1 cellular context compared by ENCODE assay signal in the genomic region with DNA sequence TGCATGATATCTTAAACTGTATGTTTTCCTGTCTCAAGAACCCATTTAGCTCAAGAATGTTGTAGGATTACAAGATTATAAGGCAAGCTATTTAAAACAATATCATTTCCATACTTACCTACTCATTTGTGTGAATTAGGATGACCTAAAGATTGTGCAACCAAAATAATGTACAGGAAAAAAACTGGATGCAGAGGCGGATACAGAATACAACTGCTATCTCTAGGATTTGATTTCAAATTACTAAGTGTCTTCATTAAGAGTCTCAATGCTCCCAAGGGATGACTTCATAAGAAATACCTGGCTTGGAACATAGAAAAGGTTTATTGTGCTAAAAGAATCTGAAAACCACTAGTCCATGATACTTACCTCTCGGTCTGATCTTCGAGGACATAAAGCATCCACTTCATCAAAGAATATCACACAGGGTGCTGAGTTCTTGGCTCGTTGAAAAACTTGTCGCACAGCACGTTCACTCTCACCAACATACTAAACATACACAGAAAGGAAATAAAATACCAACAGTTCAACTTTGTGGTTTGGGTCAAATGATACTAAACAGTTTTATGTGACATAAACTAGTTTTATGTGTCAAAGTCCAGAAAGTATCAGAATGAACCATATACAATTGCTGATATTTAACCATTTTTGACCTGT.
TF ChIP-seq lines count a peak whose summit lies in the region.

No MANE protein-coding gene starts in this region.

TF ChIP-seq in HEK293, 187 proteins besides CTCF, POLR2A, EP300 and RAD21 (continued from another document and continues in another):
- TF ChIP-seq KLF1 (tag by site-specific recombination; IDR thresholded peaks at IDR 0.05) (no peak), TCF7L2 (IDR thresholded peaks at IDR 0.05; ENCODE audit: borderline replicate concordance, low read depth, low read length) (no peak), MYNN (tag by site-specific recombination; IDR thresholded peaks at IDR 0.05; ENCODE audit: borderline replicate concordance) (no peak), SCRT1 (tag by site-specific recombination; IDR thresholded peaks at IDR 0.05; ENCODE audit: borderline replicate concordance) (peak; percentile 93), ZNF544 (tag by site-specific recombination; IDR thresholded peaks at IDR 0.05) (no peak), ZNF19 (tag by site-specific recombination; IDR thresholded peaks at IDR 0.05; ENCODE audit: low read depth) (no peak), BCL11A (tag by site-specific recombination; IDR thresholded peaks at IDR 0.05; ENCODE audit: low read depth) (peak; percentile 83; the same call in 1 of the 2 replicates), ZNF350 (tag by site-specific recombination; IDR thresholded peaks at IDR 0.05) (no peak), ZFP3 (tag by site-specific recombination; IDR thresholded peaks at IDR 0.05; ENCODE audit: low read depth) (no peak; the same call in 1 of the 2 replicates), SCRT2 (tag by site-specific recombination; IDR thresholded peaks at IDR 0.05) (peak; percentile 59), ZNF221 (tag by site-specific recombination; IDR thresholded peaks at IDR 0.05; ENCODE audit: borderline replicate concordance) (no peak), WT1 (tag by site-specific recombination; IDR thresholded peaks at IDR 0.05) (no peak), ZBTB20 (tag by site-specific recombination; IDR thresholded peaks at IDR 0.05) (no peak), ZNF785 (tag by site-specific recombination; IDR thresholded peaks at IDR 0.05) (no peak), ZNF416 (tag by site-specific recombination; IDR thresholded peaks at IDR 0.05) (no peak), ZNF707 (tag by site-specific recombination; IDR thresholded peaks at IDR 0.05) (no peak), ZXDB (tag by site-specific recombination; IDR thresholded peaks at IDR 0.05) (peak; percentile 79; the same call in 1 of the 2 replicates), OSR2 (tag by site-specific recombination; IDR thresholded peaks at IDR 0.05) (peak; percentile 78), SP7 (tag by site-specific recombination; IDR thresholded peaks at IDR 0.05) (peak; percentile 57; the same call in 1 of the 2 replicates), BCL11B (tag by site-specific recombination; IDR thresholded peaks at IDR 0.05; ENCODE audit: low read depth) (no peak), ZIC2 (tag by site-specific recombination; IDR thresholded peaks at IDR 0.05) (no peak; the same call in 1 of the 2 replicates), ZNF324 (tag by site-specific recombination; IDR thresholded peaks at IDR 0.05) (no peak), ZNF138 (tag by site-specific recombination; IDR thresholded peaks at IDR 0.05; ENCODE audit: borderline replicate concordance) (no peak), ZNF626 (tag by site-specific recombination; IDR thresholded peaks at IDR 0.05) (no peak), SP3 (tag by site-specific recombination; IDR thresholded peaks at IDR 0.05) (no peak), ZNF623 (tag by site-specific recombination; IDR thresholded peaks at IDR 0.05) (no peak), ZNF140 (tag by site-specific recombination; IDR thresholded peaks at IDR 0.05) (no peak), KLF8 (tag by site-specific recombination; IDR thresholded peaks at IDR 0.05) (peak; percentile 89), ZNF146 (tag by site-specific recombination; IDR thresholded peaks at IDR 0.05) (no peak), ZNF670 (tag by site-specific recombination; IDR thresholded peaks at IDR 0.05; ENCODE audit: low read depth) (no peak), ZNF747 (tag by site-specific recombination; IDR thresholded peaks at IDR 0.05) (no peak), ZNF48 (tag by site-specific recombination; IDR thresholded peaks at IDR 0.05) (no peak), YY1 (tag by site-specific recombination; IDR thresholded peaks at IDR 0.05) (no peak), ZNF501 (tag by site-specific recombination; IDR thresholded peaks at IDR 0.05) (no peak; the same call in 1 of the 2 replicates), KLF10 (tag by site-specific recombination; IDR thresholded peaks at IDR 0.05) (peak; percentile 64), ZNF600 (tag by site-specific recombination; IDR thresholded peaks at IDR 0.05) (no peak), ZNF394 (tag by site-specific recombination; IDR thresholded peaks at IDR 0.05; ENCODE audit: borderline replicate concordance) (peak; percentile 39; the same call in 1 of the 2 replicates), ZNF112 (tag by site-specific recombination; IDR thresholded peaks at IDR 0.05) (no peak), ZNF433 (tag by site-specific recombination; IDR thresholded peaks at IDR 0.05; ENCODE audit: low read depth) (no peak), ZNF76 (tag by site-specific recombination; IDR thresholded peaks at IDR 0.05; ENCODE audit: borderline replicate concordance, low read depth) (no peak)
- TF ChIP-seq, protein P1, sequence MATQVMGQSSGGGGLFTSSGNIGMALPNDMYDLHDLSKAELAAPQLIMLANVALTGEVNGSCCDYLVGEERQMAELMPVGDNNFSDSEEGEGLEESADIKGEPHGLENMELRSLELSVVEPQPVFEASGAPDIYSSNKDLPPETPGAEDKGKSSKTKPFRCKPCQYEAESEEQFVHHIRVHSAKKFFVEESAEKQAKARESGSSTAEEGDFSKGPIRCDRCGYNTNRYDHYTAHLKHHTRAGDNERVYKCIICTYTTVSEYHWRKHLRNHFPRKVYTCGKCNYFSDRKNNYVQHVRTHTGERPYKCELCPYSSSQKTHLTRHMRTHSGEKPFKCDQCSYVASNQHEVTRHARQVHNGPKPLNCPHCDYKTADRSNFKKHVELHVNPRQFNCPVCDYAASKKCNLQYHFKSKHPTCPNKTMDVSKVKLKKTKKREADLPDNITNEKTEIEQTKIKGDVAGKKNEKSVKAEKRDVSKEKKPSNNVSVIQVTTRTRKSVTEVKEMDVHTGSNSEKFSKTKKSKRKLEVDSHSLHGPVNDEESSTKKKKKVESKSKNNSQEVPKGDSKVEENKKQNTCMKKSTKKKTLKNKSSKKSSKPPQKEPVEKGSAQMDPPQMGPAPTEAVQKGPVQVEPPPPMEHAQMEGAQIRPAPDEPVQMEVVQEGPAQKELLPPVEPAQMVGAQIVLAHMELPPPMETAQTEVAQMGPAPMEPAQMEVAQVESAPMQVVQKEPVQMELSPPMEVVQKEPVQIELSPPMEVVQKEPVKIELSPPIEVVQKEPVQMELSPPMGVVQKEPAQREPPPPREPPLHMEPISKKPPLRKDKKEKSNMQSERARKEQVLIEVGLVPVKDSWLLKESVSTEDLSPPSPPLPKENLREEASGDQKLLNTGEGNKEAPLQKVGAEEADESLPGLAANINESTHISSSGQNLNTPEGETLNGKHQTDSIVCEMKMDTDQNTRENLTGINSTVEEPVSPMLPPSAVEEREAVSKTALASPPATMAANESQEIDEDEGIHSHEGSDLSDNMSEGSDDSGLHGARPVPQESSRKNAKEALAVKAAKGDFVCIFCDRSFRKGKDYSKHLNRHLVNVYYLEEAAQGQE (tag by site-specific recombination; IDR thresholded peaks at IDR 0.05) = no peak
- TF ChIP-seq, protein P2, sequence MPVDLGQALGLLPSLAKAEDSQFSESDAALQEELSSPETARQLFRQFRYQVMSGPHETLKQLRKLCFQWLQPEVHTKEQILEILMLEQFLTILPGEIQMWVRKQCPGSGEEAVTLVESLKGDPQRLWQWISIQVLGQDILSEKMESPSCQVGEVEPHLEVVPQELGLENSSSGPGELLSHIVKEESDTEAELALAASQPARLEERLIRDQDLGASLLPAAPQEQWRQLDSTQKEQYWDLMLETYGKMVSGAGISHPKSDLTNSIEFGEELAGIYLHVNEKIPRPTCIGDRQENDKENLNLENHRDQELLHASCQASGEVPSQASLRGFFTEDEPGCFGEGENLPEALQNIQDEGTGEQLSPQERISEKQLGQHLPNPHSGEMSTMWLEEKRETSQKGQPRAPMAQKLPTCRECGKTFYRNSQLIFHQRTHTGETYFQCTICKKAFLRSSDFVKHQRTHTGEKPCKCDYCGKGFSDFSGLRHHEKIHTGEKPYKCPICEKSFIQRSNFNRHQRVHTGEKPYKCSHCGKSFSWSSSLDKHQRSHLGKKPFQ (tag by site-specific recombination; IDR thresholded peaks at IDR 0.05) = peak; percentile 94
- TF ChIP-seq, protein P3, sequence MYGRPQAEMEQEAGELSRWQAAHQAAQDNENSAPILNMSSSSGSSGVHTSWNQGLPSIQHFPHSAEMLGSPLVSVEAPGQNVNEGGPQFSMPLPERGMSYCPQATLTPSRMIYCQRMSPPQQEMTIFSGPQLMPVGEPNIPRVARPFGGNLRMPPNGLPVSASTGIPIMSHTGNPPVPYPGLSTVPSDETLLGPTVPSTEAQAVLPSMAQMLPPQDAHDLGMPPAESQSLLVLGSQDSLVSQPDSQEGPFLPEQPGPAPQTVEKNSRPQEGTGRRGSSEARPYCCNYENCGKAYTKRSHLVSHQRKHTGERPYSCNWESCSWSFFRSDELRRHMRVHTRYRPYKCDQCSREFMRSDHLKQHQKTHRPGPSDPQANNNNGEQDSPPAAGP (tag by site-specific recombination; IDR thresholded peaks at IDR 0.05) = no peak
- TF ChIP-seq, protein P4, sequence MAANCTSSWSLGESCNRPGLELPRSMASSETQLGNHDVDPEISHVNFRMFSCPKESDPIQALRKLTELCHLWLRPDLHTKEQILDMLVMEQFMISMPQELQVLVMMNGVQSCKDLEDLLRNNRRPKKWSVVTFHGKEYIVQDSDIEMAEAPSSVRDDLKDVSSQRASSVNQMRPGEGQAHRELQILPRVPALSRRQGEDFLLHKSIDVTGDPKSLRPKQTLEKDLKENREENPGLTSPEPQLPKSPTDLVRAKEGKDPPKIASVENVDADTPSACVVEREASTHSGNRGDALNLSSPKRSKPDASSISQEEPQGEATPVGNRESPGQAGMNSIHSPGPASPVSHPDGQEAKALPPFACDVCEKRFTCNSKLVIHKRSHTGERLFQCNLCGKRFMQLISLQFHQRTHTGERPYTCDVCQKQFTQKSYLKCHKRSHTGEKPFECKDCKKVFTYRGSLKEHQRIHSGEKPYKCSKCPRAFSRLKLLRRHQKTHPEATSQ (tag by site-specific recombination; IDR thresholded peaks at IDR 0.05) = no peak
- TF ChIP-seq, protein P5, sequence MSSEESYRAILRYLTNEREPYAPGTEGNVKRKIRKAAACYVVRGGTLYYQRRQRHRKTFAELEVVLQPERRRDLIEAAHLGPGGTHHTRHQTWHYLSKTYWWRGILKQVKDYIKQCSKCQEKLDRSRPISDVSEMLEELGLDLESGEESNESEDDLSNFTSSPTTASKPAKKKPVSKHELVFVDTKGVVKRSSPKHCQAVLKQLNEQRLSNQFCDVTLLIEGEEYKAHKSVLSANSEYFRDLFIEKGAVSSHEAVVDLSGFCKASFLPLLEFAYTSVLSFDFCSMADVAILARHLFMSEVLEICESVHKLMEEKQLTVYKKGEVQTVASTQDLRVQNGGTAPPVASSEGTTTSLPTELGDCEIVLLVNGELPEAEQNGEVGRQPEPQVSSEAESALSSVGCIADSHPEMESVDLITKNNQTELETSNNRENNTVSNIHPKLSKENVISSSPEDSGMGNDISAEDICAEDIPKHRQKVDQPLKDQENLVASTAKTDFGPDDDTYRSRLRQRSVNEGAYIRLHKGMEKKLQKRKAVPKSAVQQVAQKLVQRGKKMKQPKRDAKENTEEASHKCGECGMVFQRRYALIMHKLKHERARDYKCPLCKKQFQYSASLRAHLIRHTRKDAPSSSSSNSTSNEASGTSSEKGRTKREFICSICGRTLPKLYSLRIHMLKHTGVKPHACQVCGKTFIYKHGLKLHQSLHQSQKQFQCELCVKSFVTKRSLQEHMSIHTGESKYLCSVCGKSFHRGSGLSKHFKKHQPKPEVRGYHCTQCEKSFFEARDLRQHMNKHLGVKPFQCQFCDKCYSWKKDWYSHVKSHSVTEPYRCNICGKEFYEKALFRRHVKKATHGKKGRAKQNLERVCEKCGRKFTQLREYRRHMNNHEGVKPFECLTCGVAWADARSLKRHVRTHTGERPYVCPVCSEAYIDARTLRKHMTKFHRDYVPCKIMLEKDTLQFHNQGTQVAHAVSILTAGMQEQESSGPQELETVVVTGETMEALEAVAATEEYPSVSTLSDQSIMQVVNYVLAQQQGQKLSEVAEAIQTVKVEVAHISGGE (tag by site-specific recombination; conservative IDR thresholded peaks at IDR 0.05; ENCODE audit: low read depth) = no peak
- TF ChIP-seq, protein P6, sequence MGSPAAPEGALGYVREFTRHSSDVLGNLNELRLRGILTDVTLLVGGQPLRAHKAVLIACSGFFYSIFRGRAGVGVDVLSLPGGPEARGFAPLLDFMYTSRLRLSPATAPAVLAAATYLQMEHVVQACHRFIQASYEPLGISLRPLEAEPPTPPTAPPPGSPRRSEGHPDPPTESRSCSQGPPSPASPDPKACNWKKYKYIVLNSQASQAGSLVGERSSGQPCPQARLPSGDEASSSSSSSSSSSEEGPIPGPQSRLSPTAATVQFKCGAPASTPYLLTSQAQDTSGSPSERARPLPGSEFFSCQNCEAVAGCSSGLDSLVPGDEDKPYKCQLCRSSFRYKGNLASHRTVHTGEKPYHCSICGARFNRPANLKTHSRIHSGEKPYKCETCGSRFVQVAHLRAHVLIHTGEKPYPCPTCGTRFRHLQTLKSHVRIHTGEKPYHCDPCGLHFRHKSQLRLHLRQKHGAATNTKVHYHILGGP (tag by site-specific recombination; IDR thresholded peaks at IDR 0.05) = peak; percentile 59
- TF ChIP-seq, protein P7, sequence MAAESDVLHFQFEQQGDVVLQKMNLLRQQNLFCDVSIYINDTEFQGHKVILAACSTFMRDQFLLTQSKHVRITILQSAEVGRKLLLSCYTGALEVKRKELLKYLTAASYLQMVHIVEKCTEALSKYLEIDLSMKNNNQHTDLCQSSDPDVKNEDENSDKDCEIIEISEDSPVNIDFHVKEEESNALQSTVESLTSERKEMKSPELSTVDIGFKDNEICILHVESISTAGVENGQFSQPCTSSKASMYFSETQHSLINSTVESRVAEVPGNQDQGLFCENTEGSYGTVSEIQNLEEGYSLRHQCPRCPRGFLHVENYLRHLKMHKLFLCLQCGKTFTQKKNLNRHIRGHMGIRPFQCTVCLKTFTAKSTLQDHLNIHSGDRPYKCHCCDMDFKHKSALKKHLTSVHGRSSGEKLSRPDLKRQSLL (tag by site-specific recombination; IDR thresholded peaks at IDR 0.05) = 0 out of 2 replicates have a peak, but pooled peaks have one; percentile 6
- TF ChIP-seq, protein P8, sequence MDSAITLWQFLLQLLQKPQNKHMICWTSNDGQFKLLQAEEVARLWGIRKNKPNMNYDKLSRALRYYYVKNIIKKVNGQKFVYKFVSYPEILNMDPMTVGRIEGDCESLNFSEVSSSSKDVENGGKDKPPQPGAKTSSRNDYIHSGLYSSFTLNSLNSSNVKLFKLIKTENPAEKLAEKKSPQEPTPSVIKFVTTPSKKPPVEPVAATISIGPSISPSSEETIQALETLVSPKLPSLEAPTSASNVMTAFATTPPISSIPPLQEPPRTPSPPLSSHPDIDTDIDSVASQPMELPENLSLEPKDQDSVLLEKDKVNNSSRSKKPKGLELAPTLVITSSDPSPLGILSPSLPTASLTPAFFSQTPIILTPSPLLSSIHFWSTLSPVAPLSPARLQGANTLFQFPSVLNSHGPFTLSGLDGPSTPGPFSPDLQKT (IDR thresholded peaks at IDR 0.05; ENCODE audit: borderline replicate concordance, low read depth, low read length) = no peak
- TF ChIP-seq, protein P9, sequence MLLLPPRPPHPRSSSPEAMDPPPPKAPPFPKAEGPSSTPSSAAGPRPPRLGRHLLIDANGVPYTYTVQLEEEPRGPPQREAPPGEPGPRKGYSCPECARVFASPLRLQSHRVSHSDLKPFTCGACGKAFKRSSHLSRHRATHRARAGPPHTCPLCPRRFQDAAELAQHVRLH (tag by site-specific recombination; IDR thresholded peaks at IDR 0.05) = peak; percentile 92
